Comparison of ENCODE assay signal across 10 cellular contexts in the genomic region with DNA sequence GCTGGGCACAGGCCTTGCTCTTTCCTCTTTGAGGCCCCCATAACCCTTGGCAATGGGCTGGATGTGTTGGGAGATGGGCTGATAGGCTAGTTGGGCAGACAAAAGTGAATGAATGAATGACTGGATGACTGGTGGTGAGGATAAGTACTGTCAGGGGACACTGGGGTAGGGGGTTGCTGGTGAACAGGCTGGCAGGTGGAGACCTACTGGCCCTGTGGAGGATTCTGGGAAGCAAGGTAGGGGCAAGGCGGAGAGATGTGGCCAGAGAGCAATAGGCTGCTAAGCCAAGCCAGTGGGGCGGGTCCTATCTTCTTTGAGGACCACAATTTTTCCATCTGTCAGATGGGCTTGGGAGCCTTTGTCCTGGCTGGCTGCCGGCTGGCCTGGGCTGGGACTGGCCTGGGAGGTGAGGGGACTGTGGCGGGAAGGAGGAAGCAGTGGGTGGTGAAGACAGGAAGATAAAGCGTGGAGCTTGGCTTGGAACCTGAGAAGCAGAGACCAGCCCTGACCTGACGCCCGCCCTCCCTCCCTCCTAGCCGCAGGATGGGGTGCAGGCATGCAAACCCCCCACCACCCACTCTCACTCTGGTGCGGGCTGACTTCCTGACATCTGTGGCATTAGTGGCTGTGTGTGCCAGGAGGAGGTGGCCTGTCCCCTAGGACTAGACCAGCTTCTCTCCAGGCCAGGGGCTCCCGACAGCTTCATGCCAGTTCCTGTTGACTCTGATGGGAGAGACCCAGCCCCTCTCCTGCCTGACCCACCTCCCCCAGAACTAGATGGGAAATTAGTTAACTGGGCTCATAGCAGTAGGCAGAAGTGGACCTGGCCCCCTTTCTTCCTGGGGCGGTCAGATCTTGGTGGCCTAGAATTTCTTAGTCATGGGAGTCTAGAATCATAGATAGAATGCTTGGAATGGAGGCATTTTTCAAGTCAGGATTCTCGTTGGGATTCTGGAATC. TPM values are rescaled to one million over a fixed set of nuclear protein-coding genes. Genes with fewer than 3 reads are reported as not detected.
DNase-seq lines count a peak whose midpoint lies in the region; ATAC-seq and TF ChIP-seq lines count a peak whose summit lies in the region.
"Had no signal": no experiment of that assay in that cellular context is flagged by ENCODE, and none has a peak within 500 bp of the region (broad histone marks: within the 10 kb centered on the region; RNA-seq: fewer than 3 reads in every experiment).

No MANE protein-coding gene starts in this region.

- ATAC-seq in DND-41 (ENCODE audit: insufficient read depth, low read depth) (no peak), psoas muscle (peak in 1 of 4 donors; percentile 5)

- no peak overlapping the region for H3K4me3 Mint-ChIP-seq in activated T-helper 1 cell treated with anti-CD3 and anti-CD28 coated beads, Interleukin-12 subunit alpha, Interleukin-12 subunit beta, Interleukin-2, Interleukin-4 antibody, amounts not matched to agents 30 ng/mL and 10 ng/mL and 1 ng/mL, durations not matched to agents 14 hours and 24 hours and 36 hours

- H3K36me3 ChIP-seq in DND-41 (ENCODE audit: insufficient read depth, low read length) = peaks cover 4% of the 10 kb centered on the region
- no peaks in the 10 kb centered on the region for H3K36me3 ChIP-seq in esophagus squamous epithelium
- no peaks in the 10 kb centered on the region for H3K36me3 ChIP-seq in psoas muscle (ENCODE audit: insufficient read depth in 1 of 2, low read depth in 1 of 2)

- H3K4me1 ChIP-seq in DND-41 (ENCODE audit: insufficient read depth, low read length) = peaks cover 42% of the 10 kb centered on the region
- peaks cover 80 to 100% (median 90%) of the 10 kb centered on the region in 3 donors for H3K4me1 ChIP-seq in esophagus squamous epithelium
- peaks cover 98% of the 10 kb centered on the region for H3K4me1 ChIP-seq in psoas muscle

- H4K20me1 ChIP-seq in DND-41 (ENCODE audit: insufficient read depth, low read length) = peaks cover 84% of the 10 kb centered on the region

- TF ChIP-seq POLR2A in esophagus squamous epithelium (IDR thresholded peaks at IDR 0.05) = no peak

- peaks cover 98% of the 10 kb centered on the region for H3K79me2 ChIP-seq in DND-41 (ENCODE audit: insufficient read depth, low read length)

- intact Hi-C loops in esophagus squamous epithelium (cut with DNase I) (no loop called here), psoas muscle (cut with DNase I) (no loop called here)
- intact Hi-C loops in activated T-helper 1 cell treated with anti-CD3 and anti-CD28 coated beads, Interleukin-12 subunit alpha, Interleukin-12 subunit beta, Interleukin-2, Interleukin-4 antibody, amounts not matched to agents 30 ng/mL and 10 ng/mL and 1 ng/mL, durations not matched to agents 14 hours and 24 hours and 36 hours (cut with micrococcal nuclease) = no loop called here

- H3K27ac ChIP-seq in DND-41 (ENCODE audit: low read length) = peak overlapping the region; percentile 24
- peak overlapping the region; percentile 85 to 95 (median 94) for H3K27ac ChIP-seq in esophagus squamous epithelium
- H3K27ac ChIP-seq in psoas muscle = peak overlapping the region; percentile 98

- no peaks in the 10 kb centered on the region for H3K9me3 ChIP-seq in DND-41 (ENCODE audit: insufficient read depth, low read length, severe bottlenecking)
- no peaks in the 10 kb centered on the region for H3K9me3 ChIP-seq in esophagus squamous epithelium
- H3K9me3 ChIP-seq in psoas muscle = no peaks in the 10 kb centered on the region

- H3K4me2 ChIP-seq in DND-41 (ENCODE audit: insufficient read depth, low read length) = no peak overlapping the region

- peaks cover 13% of the 10 kb centered on the region for H3K27me3 Mint-ChIP-seq in activated T-helper 1 cell treated with anti-CD3 and anti-CD28 coated beads, Interleukin-12 subunit alpha, Interleukin-12 subunit beta, Interleukin-2, Interleukin-4 antibody, amounts not matched to agents 30 ng/mL and 10 ng/mL and 1 ng/mL, durations not matched to agents 14 hours and 24 hours and 36 hours (ENCODE audit: insufficient read depth)

- H3K36me3 Mint-ChIP-seq in activated T-helper 1 cell treated with anti-CD3 and anti-CD28 coated beads, Interleukin-12 subunit alpha, Interleukin-12 subunit beta, Interleukin-2, Interleukin-4 antibody, amounts not matched to agents 30 ng/mL and 10 ng/mL and 1 ng/mL, durations not matched to agents 14 hours and 24 hours and 36 hours (ENCODE audit: low read depth) = no peaks in the 10 kb centered on the region

- H3K27me3 ChIP-seq in DND-41 (ENCODE audit: insufficient read depth, low read length, poor library complexity) = no peaks in the 10 kb centered on the region
- no peaks in the 10 kb centered on the region for H3K27me3 ChIP-seq in esophagus squamous epithelium
- no peaks in the 10 kb centered on the region for H3K27me3 ChIP-seq in psoas muscle (ENCODE audit: insufficient read depth in 3 of 3, low read length in 2 of 3)

- H3K9me3 Mint-ChIP-seq in activated T-helper 1 cell treated with anti-CD3 and anti-CD28 coated beads, Interleukin-12 subunit alpha, Interleukin-12 subunit beta, Interleukin-2, Interleukin-4 antibody, amounts not matched to agents 30 ng/mL and 10 ng/mL and 1 ng/mL, durations not matched to agents 14 hours and 24 hours and 36 hours = no peaks in the 10 kb centered on the region

- WGBS in esophagus squamous epithelium, 2 donors = 68 to 74% methylated on average over 4 to 7 of the region's 12 CpGs
- 13 to 24% (median 14%) methylated on average over 11 to 12 of the region's 12 CpGs for WGBS in psoas muscle, 3 donors

- H3K4me3 ChIP-seq in DND-41 (ENCODE audit: low read depth in 1 of 2, low read length in 2 of 2) (no peak overlapping the region), esophagus squamous epithelium (no peak overlapping the region), psoas muscle (peak overlapping the region; percentile 62)

- H3K4me1 Mint-ChIP-seq in activated T-helper 1 cell treated with anti-CD3 and anti-CD28 coated beads, Interleukin-12 subunit alpha, Interleukin-12 subunit beta, Interleukin-2, Interleukin-4 antibody, amounts not matched to agents 30 ng/mL and 10 ng/mL and 1 ng/mL, durations not matched to agents 14 hours and 24 hours and 36 hours (ENCODE audit: low read depth) = peaks cover 10% of the 10 kb centered on the region

- no peak overlapping the region for H2AFZ ChIP-seq in DND-41 (ENCODE audit: low read depth, low read length)

- no peak overlapping the region for H3K9ac ChIP-seq in DND-41 (ENCODE audit: low read depth, low read length)

- TF ChIP-seq CTCF in DND-41 (IDR thresholded peaks at IDR 0.05; ENCODE audit: borderline replicate concordance, extremely low read depth, low read length, poor library complexity, severe bottlenecking) (no peak), esophagus squamous epithelium (IDR thresholded peaks at IDR 0.05) (no peak), psoas muscle (IDR thresholded peaks at IDR 0.05) (no peak)

- no peak overlapping the region for H3K27ac Mint-ChIP-seq in activated T-helper 1 cell treated with anti-CD3 and anti-CD28 coated beads, Interleukin-12 subunit alpha, Interleukin-12 subunit beta, Interleukin-2, Interleukin-4 antibody, amounts not matched to agents 30 ng/mL and 10 ng/mL and 1 ng/mL, durations not matched to agents 14 hours and 24 hours and 36 hours

- DNase-seq in DND-41 = no peak
- peak; percentile 69 for DNase-seq in RPMI7951 (ENCODE audit: low read depth)
- no peak for DNase-seq in esophagus squamous epithelium (lab: John Stamatoyannopoulos, UW)
- DNase-seq in psoas muscle = no peak
- no peak for DNase-seq in activated T-helper 1 cell treated with anti-CD3 and anti-CD28 coated beads, Interleukin-12 subunit alpha, Interleukin-12 subunit beta, Interleukin-2, Interleukin-4 antibody, amounts not matched to agents 30 ng/mL and 10 ng/mL and 1 ng/mL, durations not matched to agents 14 hours and 24 hours and 36 hours (ENCODE audit: low spot score)
- no peak for DNase-seq in LoVo (ENCODE audit: low spot score)
- no peak for DNase-seq in NCI-H345 treated with DMSO at 0.1 percent for 48 hours (lab: John Stamatoyannopoulos, UW; ENCODE audit: unreplicated experiment)
- DNase-seq in stimulated activated CD4-positive, alpha-beta T cell treated with anti-CD3 and anti-CD28 coated beads, Interleukin-4, amount 100 ng/mL, for 1 hour = no peak
- DNase-seq: SHP77 treated with DMSO at 0.1 percent for 48 hours; stimulated activated CD4-positive, alpha-beta T cell treated with anti-CD3 and anti-CD28 coated beads, Interleukin-12 subunit alpha, Interleukin-12 subunit beta, amount 100 ng/mL, for 4 hours had no signal

RNA-seq across cellular contexts. Expression of gene CXXC5, which starts 9.5 kb away (rescaled TPM):
- total RNA-seq in RPMI7951 (2014; rRNA removed; shearing (Covaris generic)) = 39.8 and 43.0 TPM in 2 replicates
- total RNA-seq in esophagus squamous epithelium = 10 to 100 TPM; 13.9 to 40.4 (median 22.9) TPM
- 10 to 100 TPM; 31.9 to 88.3 (median 48.5) TPM for total RNA-seq in psoas muscle
- 10 to 100 TPM; 24.5 to 48.5 (median 27.0) TPM for polyA plus RNA-seq in psoas muscle
- total RNA-seq in activated T-helper 1 cell treated with anti-CD3 and anti-CD28 coated beads, Interleukin-12 subunit alpha, Interleukin-12 subunit beta, Interleukin-2, Interleukin-4 antibody, amounts not matched to agents 30 ng/mL and 10 ng/mL and 1 ng/mL, durations not matched to agents 14 hours and 24 hours and 36 hours = 0.88 and 1.7 TPM in 2 replicates

Comparison
In these comparisons a context has a peak if more than half of its experiments do, and no peak if none do; other contexts are left out.
1. H3K27ac ChIP-seq: peak in every context shown above with its lines; median percentile 98 in psoas muscle; 94 in esophagus squamous epithelium; 24 in DND-41.